15 cellular contexts compared by ENCODE assay signal in the genomic region with DNA sequence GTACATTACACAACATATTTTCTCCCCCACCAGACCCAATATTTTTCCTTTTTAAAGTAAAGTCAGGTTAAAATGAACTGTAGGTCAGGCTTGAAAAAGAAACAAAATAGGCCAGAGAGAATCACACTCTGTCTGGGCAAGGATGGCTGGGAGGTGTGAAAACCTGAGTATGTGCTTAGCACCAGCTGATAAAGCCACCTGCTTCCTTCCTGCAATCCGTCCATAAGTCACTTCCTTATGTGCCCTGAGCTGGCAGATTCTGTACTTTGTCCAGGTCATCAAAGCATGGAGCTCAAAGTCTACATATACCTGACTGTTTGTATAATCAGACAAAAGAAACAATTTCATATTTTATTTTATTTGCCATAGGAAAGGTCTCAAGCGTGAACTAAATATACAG. TPM values are rescaled to one million over a fixed set of nuclear protein-coding genes. Genes with fewer than 3 reads are reported as not detected.
DNase-seq lines count a peak whose midpoint lies in the region; ATAC-seq and TF ChIP-seq lines count a peak whose summit lies in the region.
"Had no signal": no experiment of that assay in that cellular context is flagged by ENCODE, and none has a peak within 500 bp of the region (broad histone marks: within the 10 kb centered on the region; RNA-seq: fewer than 3 reads in every experiment).

No MANE protein-coding gene starts in this region.

- peak; percentile 56 for DNase-seq in COLO668 (lab: John Stamatoyannopoulos, UW; ENCODE audit: unreplicated experiment)
- peak; percentile 18 for DNase-seq in SKM-1 treated with dmso at 0.1 percent for 144 hours (lab: John Stamatoyannopoulos, UW; ENCODE audit: unreplicated experiment)
- DNase-seq in left lobe of liver (ENCODE audit: low spot score) = no peak
- no peak for DNase-seq in foreskin fibroblast
- DNase-seq in NCI-H2196 treated with DMSO at 0.1 percent for 48 hours (lab: John Stamatoyannopoulos, UW; ENCODE audit: unreplicated experiment) = no peak
- DNase-seq: activated T-cell treated with anti-CD3 and anti-CD28 coated beads, Interleukin-2, amount 50 U/mL, for 1 hour; DMS79 treated with DMSO at 0.1 percent for 48 hours; effector CD4-positive, alpha-beta T cell; kidney; NCI-H1436; SIG-M5; spleen had no signal

- TF ChIP-seq CTCF in foreskin fibroblast (IDR thresholded peaks at IDR 0.05; ENCODE audit: low read depth, low read length) = no peak

- ATAC-seq in GM21367 (IDR thresholded peaks at IDR 0.05; ENCODE audit: unreplicated experiment) (peak; percentile 53), left lobe of liver (peak; percentile 35), HG02840 (IDR thresholded peaks at IDR 0.05; ENCODE audit: low FRiP score, unreplicated experiment) (no peak), HG03439 (IDR thresholded peaks at IDR 0.05; ENCODE audit: unreplicated experiment) (no peak)

- no peak overlapping the region for H3K4me3 ChIP-seq in foreskin fibroblast (ENCODE audit: low read depth in 1 of 2, low read length in 2 of 2)
- H3K4me3 ChIP-seq: spleen had no signal

RNA-seq across cellular contexts. Expression of a gene that starts 37.7 kb away (rescaled TPM):
- total RNA-seq in left lobe of liver = 31.9 TPM

Comparison
In these comparisons a context has a peak if more than half of its experiments do, and no peak if none do; other contexts are left out.
1. DNase-seq: peak in COLO668 (single experiment) and SKM-1 treated with dmso at 0.1 percent for 144 hours (single experiment); none in left lobe of liver (single experiment), foreskin fibroblast (0 of 2) and NCI-H2196 treated with DMSO at 0.1 percent for 48 hours (single experiment).
2. ATAC-seq: peak in GM21367 (single experiment) and left lobe of liver (single experiment); none in HG02840 (single experiment) and HG03439 (single experiment).